Comparison of ENCODE assay signal across 8 cellular contexts in the genomic region with DNA sequence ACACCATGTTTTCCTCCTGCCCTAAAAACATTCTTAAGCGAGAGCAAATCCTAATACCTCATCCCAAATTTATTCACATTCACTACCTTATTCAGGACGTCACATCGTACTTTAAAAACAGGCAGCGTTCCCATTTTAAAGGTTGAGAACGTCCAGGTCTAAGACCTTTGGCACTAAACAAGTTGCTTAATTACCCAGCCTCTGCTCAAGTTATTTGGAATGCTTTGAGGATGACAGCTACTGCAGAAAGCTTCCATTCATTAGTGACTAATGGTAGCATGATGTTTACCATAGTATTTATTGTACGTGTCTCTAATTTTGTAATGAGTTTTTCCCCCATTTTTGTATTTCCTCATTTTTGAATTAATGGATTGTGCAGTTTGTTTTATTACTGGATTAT. TPM values are rescaled to one million over a fixed set of nuclear protein-coding genes. Genes with fewer than 3 reads are reported as not detected.
DNase-seq lines count a peak whose midpoint lies in the region; ATAC-seq and TF ChIP-seq lines count a peak whose summit lies in the region.

No MANE protein-coding gene starts in this region.

- no peak overlapping the region for H3K27ac ChIP-seq in prostate gland

- H3K4me1 ChIP-seq in prostate gland (replicated peaks): no peaks in the 10 kb centered on the region

- no peaks in the 10 kb centered on the region for H3K9me3 ChIP-seq in prostate gland

- TF ChIP-seq POLR2A in prostate gland (IDR thresholded peaks at IDR 0.05): no peak

- DNase-seq in RPMI7951 (ENCODE audit: low read depth) (peak; percentile 3), fibroblast of gingiva (ENCODE audit: low read depth) (peak; percentile 9), prostate gland (ENCODE audit: low spot score) (no peak), hypothalamus (lab: John Stamatoyannopoulos, UW) (no peak)
- no peak for DNase-seq in activated CD8-positive, alpha-beta memory T cell treated with anti-CD3 and anti-CD28 coated beads, Interleukin-2, amount 50 U/mL, for 4 hours

- no peak for TF ChIP-seq CTCF in prostate gland (IDR thresholded peaks at IDR 0.05)

- intact Hi-C loops in prostate gland (cut with DNase I): no loop called here

- H3K36me3 ChIP-seq in prostate gland: no peaks in the 10 kb centered on the region

- H3K4me3 ChIP-seq in GM08714 (ENCODE audit: low read length) (peak overlapping the region; percentile 87), prostate gland (peak overlapping the region; percentile 83 to 92)

- no peak for ATAC-seq in GM21528 (IDR thresholded peaks at IDR 0.05; ENCODE audit: low FRiP score, unreplicated experiment)
- ATAC-seq in HG02970 (IDR thresholded peaks at IDR 0.05; ENCODE audit: low FRiP score, unreplicated experiment): no peak

- WGBS in prostate gland: 3% methylated on average over 6 of the region's 6 CpGs

- no peaks in the 10 kb centered on the region for H3K27me3 ChIP-seq in prostate gland (replicated peaks; ENCODE audit: insufficient read depth)

RNA-seq across cellular contexts. Expression of gene USP38, which starts 1.5 kb away (rescaled TPM):
- total RNA-seq in RPMI7951 (2014; rRNA removed; shearing (Covaris generic)): 13.3 and 14.1 TPM in 2 replicates
- total RNA-seq in prostate gland: 10 to 100 TPM; 19.1 to 21.2 TPM

Comparison
In these comparisons a context has a peak if more than half of its experiments do, and no peak if none do; other contexts are left out.
1. DNase-seq: peak in RPMI7951 (single experiment) and fibroblast of gingiva (single experiment); none in prostate gland (single experiment), hypothalamus (0 of 51) and activated CD8-positive, alpha-beta memory T cell treated with anti-CD3 and anti-CD28 coated beads, Interleukin-2, amount 50 U/mL, for 4 hours (single experiment).